ENCODE assay signal across 21 cellular contexts in genomic region chr16:11017499-11017898, GRCh38.
A peak's percentile ranks its signal among the peaks of the same experiment; 100 is the strongest.
DNase-seq lines count a peak whose midpoint lies in the region; ATAC-seq and TF ChIP-seq lines count a peak whose summit lies in the region.
"Had no signal": no experiment of that assay in that cellular context is flagged by ENCODE, and none has a peak within 500 bp of the region (broad histone marks: within the 10 kb centered on the region; RNA-seq: fewer than 3 reads in every experiment).

No MANE protein-coding gene starts in this region.

- POLR2A ChIA-PET in MCF 10A (lab: Yijun Ruan, JAX) = interaction anchor here (0.7 to 2.3 kb wide), 9 partner anchors 12 to 239 kb away, joined by 3 to 20 read pairs (median 6); partner anchors contain the start of gene SOCS1
- POLR2A ChIA-PET in OCI-LY7 (lab: Charles Lee) = interaction anchor here (0.7 kb wide), 1 partner anchor 814 kb away, joined by 4 read pairs; no protein-coding TSS in a partner anchor

- H3K4me1 ChIP-seq in breast epithelium (no peaks in the 10 kb centered on the region), OCI-LY7 (ENCODE audit: insufficient read depth, low read length, poor library complexity, severe bottlenecking) (no peaks in the 10 kb centered on the region), mammary epithelial cell (ENCODE audit: insufficient read depth, low read length) (peaks cover 31% of the 10 kb centered on the region)
- H3K4me1 ChIP-seq: prostate gland had no signal

- in situ Hi-C loops in mammary epithelial cell (cut with MboI; ENCODE audit: low sequenced_read_pairs in 2 of 2) = no loop called here

- H3K4me3 ChIP-seq in breast epithelium (no peak overlapping the region), OCI-LY7 (ENCODE audit: low read depth, low read length, poor library complexity, severe bottlenecking) (no peak overlapping the region), mammary epithelial cell (replicated peaks in 1 of 3; ENCODE audit: insufficient read depth in 1 of 3, low read depth in 2 of 3, low read length in 3 of 3) (no peak overlapping the region)
- H3K4me3 ChIP-seq: coronary artery, gastrocnemius medialis, prostate gland, upper lobe of right lung had no signal

- no peaks in the 10 kb centered on the region for H3K27me3 ChIP-seq in breast epithelium
- H3K27me3 ChIP-seq in mammary epithelial cell (ENCODE audit: insufficient read depth, low read length) = no peaks in the 10 kb centered on the region
- H3K27me3 ChIP-seq: gastrocnemius medialis, neutrophil, upper lobe of right lung had no signal

- no peaks in the 10 kb centered on the region for H4K20me1 ChIP-seq in OCI-LY7 (ENCODE audit: insufficient read depth, low read length)
- no peaks in the 10 kb centered on the region for H4K20me1 ChIP-seq in mammary epithelial cell (ENCODE audit: insufficient read depth, low read length)

- no peak for TF ChIP-seq CTCF in MCF 10A (IDR thresholded peaks at IDR 0.05; ENCODE audit: unreplicated experiment)
- TF ChIP-seq CTCF in breast epithelium (IDR thresholded peaks at IDR 0.05) = no peak
- no peak for TF ChIP-seq CTCF in OCI-LY7 (conservative IDR thresholded peaks at IDR 0.05; ENCODE audit: low read length)
- TF ChIP-seq CTCF in mammary epithelial cell (conservative IDR thresholded peaks at IDR 0.05 in 1 of 2, IDR thresholded peaks at IDR 0.05 in 1 of 2; ENCODE audit: extremely low read depth in 1 of 2, insufficient read depth in 1 of 2, low read depth in 1 of 2, low read length in 2 of 2) = no peak
- TF ChIP-seq CTCF in omental fat pad (IDR thresholded peaks at IDR 0.05) = no peak

- H3K36me3 ChIP-seq in breast epithelium = no peaks in the 10 kb centered on the region
- H3K36me3 ChIP-seq in OCI-LY7 (ENCODE audit: insufficient read depth, low read length) = peaks cover 17% of the 10 kb centered on the region
- H3K36me3 ChIP-seq in mammary epithelial cell (ENCODE audit: insufficient read depth, low read length) = no peaks in the 10 kb centered on the region
- H3K36me3 ChIP-seq: prostate gland had no signal

- peaks cover 13% of the 10 kb centered on the region for H3K36me3 Mint-ChIP-seq in MCF 10A (ENCODE audit: insufficient read depth, unreplicated experiment)

- CTCF ChIA-PET in MCF 10A (lab: Yijun Ruan, JAX) (interaction anchor here (0.5 to 1.2 kb wide), 5 partner anchors 13 to 1258 kb away, joined by 3 to 4 read pairs (median 3); no protein-coding TSS in a partner anchor), OCI-LY7 (lab: Charles Lee; ENCODE audit: unreplicated experiment) (no interaction called here), mammary epithelial cell (lab: Charles Lee; ENCODE audit: low non-redundant PET) (no interaction called here)

- no peak overlapping the region for H2AFZ ChIP-seq in OCI-LY7 (ENCODE audit: low read length)
- no peak overlapping the region for H2AFZ ChIP-seq in mammary epithelial cell (ENCODE audit: low read depth, low read length)

- H3K9me2 ChIP-seq in OCI-LY7 (ENCODE audit: insufficient read depth, low read length) = no peaks in the 10 kb centered on the region

- peak overlapping the region; percentile 92 for H3K27ac Mint-ChIP-seq in MCF 10A (ENCODE audit: low read depth, unreplicated experiment)
- H3K27ac Mint-ChIP-seq in stimulated activated naive CD8-positive, alpha-beta T cell treated with anti-CD3 and anti-CD28 coated beads, Interleukin-15, amount 100 ng/mL, for 72 hours = peak overlapping the region in 1 of 2 donors; percentile 73
- H3K27ac Mint-ChIP-seq: activated CD8-positive, alpha-beta T cell treated with anti-CD3 and anti-CD28 coated beads, Interleukin-2, amount 10 ng/mL, durations not matched to agents 7 days and 5 days; memory B cell had no signal

- no peaks in the 10 kb centered on the region for H3K27me3 Mint-ChIP-seq in MCF 10A (ENCODE audit: insufficient read depth, unreplicated experiment)
- H3K27me3 Mint-ChIP-seq in stimulated activated naive CD8-positive, alpha-beta T cell treated with anti-CD3 and anti-CD28 coated beads, Interleukin-15, amount 100 ng/mL, for 72 hours = no peaks in the 10 kb centered on the region
- H3K27me3 Mint-ChIP-seq: memory B cell had no signal

- BruUV-seq in MCF 10A (replicated peaks; lab: Mats Ljungman, UMichigan) = TSS peak; percentile 32
- BruUV-seq in OCI-LY7 (replicated peaks; lab: Mats Ljungman, UMichigan) = TSS peak; percentile 39
- BruUV-seq in mammary epithelial cell (replicated peaks; lab: Mats Ljungman, UMichigan) = TSS peak; percentile 38

- H3K4me3 Mint-ChIP-seq in MCF 10A (ENCODE audit: unreplicated experiment) = peak overlapping the region; percentile 42
- H3K4me3 Mint-ChIP-seq in stimulated activated naive CD8-positive, alpha-beta T cell treated with anti-CD3 and anti-CD28 coated beads, Interleukin-15, amount 100 ng/mL, for 72 hours = no peak overlapping the region
- H3K4me3 Mint-ChIP-seq: activated CD8-positive, alpha-beta T cell treated with anti-CD3 and anti-CD28 coated beads, Interleukin-2, amount 10 ng/mL, durations not matched to agents 7 days and 5 days; memory B cell had no signal

- no peak overlapping the region for H3K4me2 ChIP-seq in OCI-LY7 (ENCODE audit: low read length)
- H3K4me2 ChIP-seq in mammary epithelial cell (ENCODE audit: insufficient read depth, low read depth, low read length) = no peak overlapping the region

- peak; percentile 92 for ATAC-seq in stimulated activated naive CD8-positive, alpha-beta T cell treated with anti-CD3 and anti-CD28 coated beads, Interleukin-15, amount 100 ng/mL, for 72 hours
- ATAC-seq in omental fat pad (ENCODE audit: low FRiP score) = no peak
- no peak for ATAC-seq in HG02885 (IDR thresholded peaks at IDR 0.05; ENCODE audit: poor library complexity, unreplicated experiment)
- ATAC-seq: activated CD8-positive, alpha-beta T cell treated with anti-CD3 and anti-CD28 coated beads, Interleukin-2, amount 10 ng/mL, durations not matched to agents 7 days and 5 days; gastrocnemius medialis had no signal

- intact Hi-C loops in MCF 10A (cut with micrococcal nuclease) (no loop called here), breast epithelium (cut with DNase I; ENCODE audit: low total_unique reads) (loop anchor here (2.0 kb wide), 1 partner anchor 39 kb away; no protein-coding TSS in a partner anchor), OCI-LY7 (cut with micrococcal nuclease; ENCODE audit: unreplicated experiment) (no loop called here), mammary epithelial cell (cut with micrococcal nuclease) (loop anchor here (1.0 kb wide), 1 partner anchor 15 kb away; no protein-coding TSS in a partner anchor)

- H3K27ac ChIP-seq in breast epithelium = no peak overlapping the region
- H3K27ac ChIP-seq in OCI-LY7 (ENCODE audit: low read depth, low read length, poor library complexity, severe bottlenecking) = no peak overlapping the region
- H3K27ac ChIP-seq in mammary epithelial cell (ENCODE audit: insufficient read depth, low read depth, low read length) = peak overlapping the region; percentile 66
- H3K27ac ChIP-seq: coronary artery, neutrophil, prostate gland, upper lobe of right lung had no signal

- DNase-seq in MCF 10A (ENCODE audit: unreplicated experiment) = no peak
- DNase-seq in breast epithelium (ENCODE audit: low spot score in 2 of 2) = no peak
- no peak for DNase-seq in OCI-LY7 (ENCODE audit: low spot score)
- DNase-seq in mammary epithelial cell = no peak
- no peak for DNase-seq in stimulated activated naive CD8-positive, alpha-beta T cell treated with anti-CD3 and anti-CD28 coated beads, Interleukin-15, amount 100 ng/mL, for 72 hours
- DNase-seq in omental fat pad (ENCODE audit: low spot score) = no peak
- no peak for DNase-seq in stimulated activated CD4-positive, alpha-beta T cell treated with anti-CD3 and anti-CD28 coated beads, Interleukin-4, amount 100 ng/mL, for 4 hours
- DNase-seq: activated CD8-positive, alpha-beta T cell treated with anti-CD3 and anti-CD28 coated beads, Interleukin-2, amount 10 ng/mL, durations not matched to agents 7 days and 5 days; effector memory CD4-positive, alpha-beta T cell; KG1; MM.1S; NCI-H2227 treated with DMSO at 0.1 percent for 48 hours; NCI-H526 treated with DMSO at 0.1 percent for 48 hours; T-helper 1 cell had no signal

- no peak for TF ChIP-seq POLR2A in breast epithelium (IDR thresholded peaks at IDR 0.05)

- peaks cover 33% of the 10 kb centered on the region for H3K4me1 Mint-ChIP-seq in MCF 10A (ENCODE audit: insufficient read depth, unreplicated experiment)
- peaks cover 16% of the 10 kb centered on the region for H3K4me1 Mint-ChIP-seq in stimulated activated naive CD8-positive, alpha-beta T cell treated with anti-CD3 and anti-CD28 coated beads, Interleukin-15, amount 100 ng/mL, for 72 hours
- H3K4me1 Mint-ChIP-seq: memory B cell had no signal

- WGBS in mammary epithelial cell (ENCODE audit: low coverage, missing lambda C conversion rate) = 92% methylated on average over 2 of the region's 2 CpGs

- H3K9ac ChIP-seq in mammary epithelial cell (ENCODE audit: insufficient read depth, low read length) = no peak overlapping the region

- H3K79me2 ChIP-seq in OCI-LY7 (ENCODE audit: insufficient read depth, low read depth, low read length) (no peaks in the 10 kb centered on the region), mammary epithelial cell (ENCODE audit: insufficient read depth, low read length) (no peaks in the 10 kb centered on the region)

- H3K9me3 Mint-ChIP-seq in MCF 10A (ENCODE audit: unreplicated experiment) = no peaks in the 10 kb centered on the region
- H3K9me3 Mint-ChIP-seq in stimulated activated naive CD8-positive, alpha-beta T cell treated with anti-CD3 and anti-CD28 coated beads, Interleukin-15, amount 100 ng/mL, for 72 hours = no peaks in the 10 kb centered on the region
- H3K9me3 Mint-ChIP-seq: memory B cell had no signal

- H3K9me3 ChIP-seq in breast epithelium (no peaks in the 10 kb centered on the region), OCI-LY7 (ENCODE audit: low read length) (no peaks in the 10 kb centered on the region), mammary epithelial cell (replicated peaks; ENCODE audit: insufficient read depth, low read length) (no peaks in the 10 kb centered on the region)
- H3K9me3 ChIP-seq: gastrocnemius medialis, neutrophil, prostate gland, upper lobe of right lung had no signal

- dilution Hi-C loops in mammary epithelial cell (cut with HindIII; ENCODE audit: low sequenced_read_pairs) = loop anchor here (5.0 to 10.0 kb wide), 2 partner anchors 35 to 337 kb away; no protein-coding TSS in a partner anchor

Comparison
In these comparisons a context has a peak if more than half of its experiments do, and no peak if none do; other contexts are left out.
1. intact Hi-C loops: an anchor here in breast epithelium (2.0 kb wide) and mammary epithelial cell (1.0 kb wide); none called in MCF 10A and OCI-LY7.